In the genomic region with DNA sequence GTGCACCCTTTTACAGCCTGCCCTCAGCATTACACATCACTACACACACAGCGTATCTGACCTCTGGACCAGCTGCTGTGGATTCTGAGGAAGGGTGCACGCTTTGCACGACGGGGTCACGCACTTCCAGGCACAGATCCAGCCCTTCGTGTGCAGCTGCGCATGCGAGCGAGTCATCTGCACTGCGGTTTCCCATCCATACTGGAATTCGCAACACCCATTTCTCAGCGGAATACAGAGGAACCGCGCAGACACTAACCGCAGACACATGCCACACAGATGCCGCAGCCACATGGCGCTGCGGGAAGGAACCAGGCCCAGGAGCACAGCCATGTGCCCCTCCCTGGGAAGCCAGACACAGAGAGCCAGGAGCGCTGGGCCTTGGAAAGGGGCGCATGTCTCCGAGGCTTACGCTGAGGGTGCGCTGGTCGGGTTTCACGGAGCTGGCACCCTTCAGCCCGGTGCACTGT, we compare ENCODE assay signal across 1 cellular context.
TF ChIP-seq lines count a peak whose summit lies in the region.

No MANE protein-coding gene starts in this region.

TF ChIP-seq in HepG2, 621 proteins besides CTCF, POLR2A, EP300 and RAD21 (continued from another document):
- TF ChIP-seq, protein P1, sequence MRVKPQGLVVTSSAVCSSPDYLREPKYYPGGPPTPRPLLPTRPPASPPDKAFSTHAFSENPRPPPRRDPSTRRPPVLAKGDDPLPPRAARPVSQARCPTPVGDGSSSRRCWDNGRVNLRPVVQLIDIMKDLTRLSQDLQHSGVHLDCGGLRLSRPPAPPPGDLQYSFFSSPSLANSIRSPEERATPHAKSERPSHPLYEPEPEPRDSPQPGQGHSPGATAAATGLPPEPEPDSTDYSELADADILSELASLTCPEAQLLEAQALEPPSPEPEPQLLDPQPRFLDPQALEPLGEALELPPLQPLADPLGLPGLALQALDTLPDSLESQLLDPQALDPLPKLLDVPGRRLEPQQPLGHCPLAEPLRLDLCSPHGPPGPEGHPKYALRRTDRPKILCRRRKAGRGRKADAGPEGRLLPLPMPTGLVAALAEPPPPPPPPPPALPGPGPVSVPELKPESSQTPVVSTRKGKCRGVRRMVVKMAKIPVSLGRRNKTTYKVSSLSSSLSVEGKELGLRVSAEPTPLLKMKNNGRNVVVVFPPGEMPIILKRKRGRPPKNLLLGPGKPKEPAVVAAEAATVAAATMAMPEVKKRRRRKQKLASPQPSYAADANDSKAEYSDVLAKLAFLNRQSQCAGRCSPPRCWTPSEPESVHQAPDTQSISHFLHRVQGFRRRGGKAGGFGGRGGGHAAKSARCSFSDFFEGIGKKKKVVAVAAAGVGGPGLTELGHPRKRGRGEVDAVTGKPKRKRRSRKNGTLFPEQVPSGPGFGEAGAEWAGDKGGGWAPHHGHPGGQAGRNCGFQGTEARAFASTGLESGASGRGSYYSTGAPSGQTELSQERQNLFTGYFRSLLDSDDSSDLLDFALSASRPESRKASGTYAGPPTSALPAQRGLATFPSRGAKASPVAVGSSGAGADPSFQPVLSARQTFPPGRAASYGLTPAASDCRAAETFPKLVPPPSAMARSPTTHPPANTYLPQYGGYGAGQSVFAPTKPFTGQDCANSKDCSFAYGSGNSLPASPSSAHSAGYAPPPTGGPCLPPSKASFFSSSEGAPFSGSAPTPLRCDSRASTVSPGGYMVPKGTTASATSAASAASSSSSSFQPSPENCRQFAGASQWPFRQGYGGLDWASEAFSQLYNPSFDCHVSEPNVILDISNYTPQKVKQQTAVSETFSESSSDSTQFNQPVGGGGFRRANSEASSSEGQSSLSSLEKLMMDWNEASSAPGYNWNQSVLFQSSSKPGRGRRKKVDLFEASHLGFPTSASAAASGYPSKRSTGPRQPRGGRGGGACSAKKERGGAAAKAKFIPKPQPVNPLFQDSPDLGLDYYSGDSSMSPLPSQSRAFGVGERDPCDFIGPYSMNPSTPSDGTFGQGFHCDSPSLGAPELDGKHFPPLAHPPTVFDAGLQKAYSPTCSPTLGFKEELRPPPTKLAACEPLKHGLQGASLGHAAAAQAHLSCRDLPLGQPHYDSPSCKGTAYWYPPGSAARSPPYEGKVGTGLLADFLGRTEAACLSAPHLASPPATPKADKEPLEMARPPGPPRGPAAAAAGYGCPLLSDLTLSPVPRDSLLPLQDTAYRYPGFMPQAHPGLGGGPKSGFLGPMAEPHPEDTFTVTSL (CRISPR knock-in tag; IDR thresholded peaks at IDR 0.05; ENCODE audit: borderline replicate concordance), result 0 out of 2 replicates have a peak, but pooled peaks have one; percentile 25
- TF ChIP-seq, protein P2, sequence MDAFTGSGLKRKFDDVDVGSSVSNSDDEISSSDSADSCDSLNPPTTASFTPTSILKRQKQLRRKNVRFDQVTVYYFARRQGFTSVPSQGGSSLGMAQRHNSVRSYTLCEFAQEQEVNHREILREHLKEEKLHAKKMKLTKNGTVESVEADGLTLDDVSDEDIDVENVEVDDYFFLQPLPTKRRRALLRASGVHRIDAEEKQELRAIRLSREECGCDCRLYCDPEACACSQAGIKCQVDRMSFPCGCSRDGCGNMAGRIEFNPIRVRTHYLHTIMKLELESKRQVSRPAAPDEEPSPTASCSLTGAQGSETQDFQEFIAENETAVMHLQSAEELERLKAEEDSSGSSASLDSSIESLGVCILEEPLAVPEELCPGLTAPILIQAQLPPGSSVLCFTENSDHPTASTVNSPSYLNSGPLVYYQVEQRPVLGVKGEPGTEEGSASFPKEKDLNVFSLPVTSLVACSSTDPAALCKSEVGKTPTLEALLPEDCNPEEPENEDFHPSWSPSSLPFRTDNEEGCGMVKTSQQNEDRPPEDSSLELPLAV (CRISPR knock-in tag; conservative IDR thresholded peaks at IDR 0.05; ENCODE audit: low read depth), result no peak
- TF ChIP-seq MIER3 (CRISPR knock-in tag; IDR thresholded peaks at IDR 0.05; ENCODE audit: borderline replicate concordance) (peak; percentile 22; the same call in 1 of the 2 replicates), GATAD1 (CRISPR knock-in tag; IDR thresholded peaks at IDR 0.05) (no peak), NFE2 (CRISPR knock-in tag; IDR thresholded peaks at IDR 0.05) (no peak), NR2F1 (CRISPR knock-in tag; IDR thresholded peaks at IDR 0.05) (peak in 1 of 2 experiments; percentile 28; a peak in 1 of 4 replicates), ATF1 (CRISPR knock-in tag; IDR thresholded peaks at IDR 0.05) (no peak), IRX3 (CRISPR knock-in tag; IDR thresholded peaks at IDR 0.05; ENCODE audit: borderline replicate concordance, low read depth) (no peak), ZNF121 (CRISPR knock-in tag; IDR thresholded peaks at IDR 0.05) (no peak), ZNF720 (CRISPR knock-in tag; IDR thresholded peaks at IDR 0.05) (no peak), THYN1 (CRISPR knock-in tag; IDR thresholded peaks at IDR 0.05; ENCODE audit: borderline replicate concordance, low read depth) (no peak), ZSCAN29 (CRISPR knock-in tag; conservative IDR thresholded peaks at IDR 0.05) (no peak), TBX2 (CRISPR knock-in tag; IDR thresholded peaks at IDR 0.05; ENCODE audit: borderline replicate concordance) (no peak), HES4 (CRISPR knock-in tag; IDR thresholded peaks at IDR 0.05; ENCODE audit: borderline replicate concordance) (peak; percentile 43; the same call in 1 of the 2 replicates)
- TF ChIP-seq, protein P3, sequence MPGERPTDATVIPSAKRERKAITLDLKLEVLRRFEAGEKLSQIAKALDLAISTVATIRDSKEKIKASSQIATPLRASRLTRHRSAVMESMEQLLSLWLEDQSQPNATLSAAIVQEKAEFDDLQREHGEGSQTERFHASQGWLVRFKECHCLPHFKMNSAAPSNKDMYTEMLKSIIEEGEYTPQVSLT (CRISPR knock-in tag; IDR thresholded peaks at IDR 0.05; ENCODE audit: borderline replicate concordance, low read depth), result no peak
- TF ChIP-seq, protein P4, sequence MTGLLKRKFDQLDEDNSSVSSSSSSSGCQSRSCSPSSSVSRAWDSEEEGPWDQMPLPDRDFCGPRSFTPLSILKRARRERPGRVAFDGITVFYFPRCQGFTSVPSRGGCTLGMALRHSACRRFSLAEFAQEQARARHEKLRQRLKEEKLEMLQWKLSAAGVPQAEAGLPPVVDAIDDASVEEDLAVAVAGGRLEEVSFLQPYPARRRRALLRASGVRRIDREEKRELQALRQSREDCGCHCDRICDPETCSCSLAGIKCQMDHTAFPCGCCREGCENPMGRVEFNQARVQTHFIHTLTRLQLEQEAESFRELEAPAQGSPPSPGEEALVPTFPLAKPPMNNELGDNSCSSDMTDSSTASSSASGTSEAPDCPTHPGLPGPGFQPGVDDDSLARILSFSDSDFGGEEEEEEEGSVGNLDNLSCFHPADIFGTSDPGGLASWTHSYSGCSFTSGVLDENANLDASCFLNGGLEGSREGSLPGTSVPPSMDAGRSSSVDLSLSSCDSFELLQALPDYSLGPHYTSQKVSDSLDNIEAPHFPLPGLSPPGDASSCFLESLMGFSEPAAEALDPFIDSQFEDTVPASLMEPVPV (CRISPR knock-in tag; IDR thresholded peaks at IDR 0.05), result no peak
- TF ChIP-seq, protein P5, sequence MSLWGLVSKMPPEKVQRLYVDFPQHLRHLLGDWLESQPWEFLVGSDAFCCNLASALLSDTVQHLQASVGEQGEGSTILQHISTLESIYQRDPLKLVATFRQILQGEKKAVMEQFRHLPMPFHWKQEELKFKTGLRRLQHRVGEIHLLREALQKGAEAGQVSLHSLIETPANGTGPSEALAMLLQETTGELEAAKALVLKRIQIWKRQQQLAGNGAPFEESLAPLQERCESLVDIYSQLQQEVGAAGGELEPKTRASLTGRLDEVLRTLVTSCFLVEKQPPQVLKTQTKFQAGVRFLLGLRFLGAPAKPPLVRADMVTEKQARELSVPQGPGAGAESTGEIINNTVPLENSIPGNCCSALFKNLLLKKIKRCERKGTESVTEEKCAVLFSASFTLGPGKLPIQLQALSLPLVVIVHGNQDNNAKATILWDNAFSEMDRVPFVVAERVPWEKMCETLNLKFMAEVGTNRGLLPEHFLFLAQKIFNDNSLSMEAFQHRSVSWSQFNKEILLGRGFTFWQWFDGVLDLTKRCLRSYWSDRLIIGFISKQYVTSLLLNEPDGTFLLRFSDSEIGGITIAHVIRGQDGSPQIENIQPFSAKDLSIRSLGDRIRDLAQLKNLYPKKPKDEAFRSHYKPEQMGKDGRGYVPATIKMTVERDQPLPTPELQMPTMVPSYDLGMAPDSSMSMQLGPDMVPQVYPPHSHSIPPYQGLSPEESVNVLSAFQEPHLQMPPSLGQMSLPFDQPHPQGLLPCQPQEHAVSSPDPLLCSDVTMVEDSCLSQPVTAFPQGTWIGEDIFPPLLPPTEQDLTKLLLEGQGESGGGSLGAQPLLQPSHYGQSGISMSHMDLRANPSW (CRISPR knock-in tag; IDR thresholded peaks at IDR 0.05; ENCODE audit: borderline replicate concordance), result no peak
- TF ChIP-seq, protein P6, sequence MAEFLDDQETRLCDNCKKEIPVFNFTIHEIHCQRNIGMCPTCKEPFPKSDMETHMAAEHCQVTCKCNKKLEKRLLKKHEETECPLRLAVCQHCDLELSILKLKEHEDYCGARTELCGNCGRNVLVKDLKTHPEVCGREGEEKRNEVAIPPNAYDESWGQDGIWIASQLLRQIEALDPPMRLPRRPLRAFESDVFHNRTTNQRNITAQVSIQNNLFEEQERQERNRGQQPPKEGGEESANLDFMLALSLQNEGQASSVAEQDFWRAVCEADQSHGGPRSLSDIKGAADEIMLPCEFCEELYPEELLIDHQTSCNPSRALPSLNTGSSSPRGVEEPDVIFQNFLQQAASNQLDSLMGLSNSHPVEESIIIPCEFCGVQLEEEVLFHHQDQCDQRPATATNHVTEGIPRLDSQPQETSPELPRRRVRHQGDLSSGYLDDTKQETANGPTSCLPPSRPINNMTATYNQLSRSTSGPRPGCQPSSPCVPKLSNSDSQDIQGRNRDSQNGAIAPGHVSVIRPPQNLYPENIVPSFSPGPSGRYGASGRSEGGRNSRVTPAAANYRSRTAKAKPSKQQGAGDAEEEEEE (CRISPR knock-in tag; IDR thresholded peaks at IDR 0.05; ENCODE audit: borderline replicate concordance), result no peak
- TF ChIP-seq, protein P7, sequence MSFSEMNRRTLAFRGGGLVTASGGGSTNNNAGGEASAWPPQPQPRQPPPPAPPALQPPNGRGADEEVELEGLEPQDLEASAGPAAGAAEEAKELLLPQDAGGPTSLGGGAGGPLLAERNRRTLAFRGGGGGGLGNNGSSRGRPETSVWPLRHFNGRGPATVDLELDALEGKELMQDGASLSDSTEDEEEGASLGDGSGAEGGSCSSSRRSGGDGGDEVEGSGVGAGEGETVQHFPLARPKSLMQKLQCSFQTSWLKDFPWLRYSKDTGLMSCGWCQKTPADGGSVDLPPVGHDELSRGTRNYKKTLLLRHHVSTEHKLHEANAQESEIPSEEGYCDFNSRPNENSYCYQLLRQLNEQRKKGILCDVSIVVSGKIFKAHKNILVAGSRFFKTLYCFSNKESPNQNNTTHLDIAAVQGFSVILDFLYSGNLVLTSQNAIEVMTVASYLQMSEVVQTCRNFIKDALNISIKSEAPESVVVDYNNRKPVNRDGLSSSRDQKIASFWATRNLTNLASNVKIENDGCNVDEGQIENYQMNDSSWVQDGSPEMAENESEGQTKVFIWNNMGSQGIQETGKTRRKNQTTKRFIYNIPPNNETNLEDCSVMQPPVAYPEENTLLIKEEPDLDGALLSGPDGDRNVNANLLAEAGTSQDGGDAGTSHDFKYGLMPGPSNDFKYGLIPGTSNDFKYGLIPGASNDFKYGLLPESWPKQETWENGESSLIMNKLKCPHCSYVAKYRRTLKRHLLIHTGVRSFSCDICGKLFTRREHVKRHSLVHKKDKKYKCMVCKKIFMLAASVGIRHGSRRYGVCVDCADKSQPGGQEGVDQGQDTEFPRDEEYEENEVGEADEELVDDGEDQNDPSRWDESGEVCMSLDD (CRISPR knock-in tag; IDR thresholded peaks at IDR 0.05; ENCODE audit: borderline replicate concordance), result no peak
